Comparison of ENCODE assay signal across 8 cellular contexts in the genomic region with DNA sequence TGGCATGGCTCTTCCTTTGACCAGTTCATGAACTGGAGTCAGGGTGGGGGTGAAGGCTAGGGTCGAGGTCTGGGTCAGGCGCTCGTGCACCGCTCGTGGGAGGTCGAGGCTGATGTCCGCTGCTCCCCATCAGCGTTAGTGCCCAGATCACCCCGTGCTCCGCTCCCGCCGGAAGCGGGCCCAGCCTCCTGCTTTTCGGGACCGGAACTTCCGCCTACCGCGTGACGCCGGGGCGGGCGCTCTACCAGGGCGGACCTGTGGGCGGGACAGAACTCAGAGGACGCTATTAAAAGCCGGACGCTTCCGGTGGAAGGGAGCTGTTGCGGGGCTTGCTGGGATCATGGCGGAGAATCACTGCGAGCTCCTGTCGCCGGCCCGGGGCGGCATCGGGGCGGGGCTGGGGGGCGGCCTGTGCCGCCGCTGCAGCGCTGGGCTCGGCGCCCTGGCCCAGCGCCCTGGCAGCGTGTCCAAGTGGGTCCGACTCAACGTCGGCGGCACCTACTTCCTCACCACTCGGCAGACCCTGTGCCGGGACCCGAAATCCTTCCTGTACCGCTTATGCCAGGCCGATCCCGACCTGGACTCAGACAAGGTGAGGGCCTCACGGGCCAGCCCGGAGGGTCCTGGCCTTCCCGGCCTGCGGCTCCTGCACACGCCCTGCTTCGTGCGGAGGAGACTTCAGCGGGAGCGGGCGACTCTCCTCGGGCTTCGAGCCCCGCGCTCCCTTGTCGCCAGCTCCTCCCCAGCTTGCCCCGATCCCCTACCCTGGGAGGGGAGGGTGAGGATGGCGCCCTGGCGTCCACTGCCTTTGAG.
A peak's percentile ranks its signal among the peaks of the same experiment; 100 is the strongest.
DNase-seq lines count a peak whose midpoint lies in the region; ATAC-seq lines count a peak whose summit lies in the region.

A gene with protein sequence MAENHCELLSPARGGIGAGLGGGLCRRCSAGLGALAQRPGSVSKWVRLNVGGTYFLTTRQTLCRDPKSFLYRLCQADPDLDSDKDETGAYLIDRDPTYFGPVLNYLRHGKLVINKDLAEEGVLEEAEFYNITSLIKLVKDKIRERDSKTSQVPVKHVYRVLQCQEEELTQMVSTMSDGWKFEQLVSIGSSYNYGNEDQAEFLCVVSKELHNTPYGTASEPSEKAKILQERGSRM (plus strand): TSS at position 315 of the 813 bp plus-strand sequence. CDS start 26 bp downstream, at position 341.

- peak; percentile 52 for ATAC-seq in HG03457 (IDR thresholded peaks at IDR 0.05; ENCODE audit: unreplicated experiment)

- H3K27ac ChIP-seq in cingulate gyrus (ENCODE audit: low read depth, low read length), result peak within 1 kb of the TSS; percentile 74

- peak; percentile 98 for DNase-seq in AG20443 (ENCODE audit: low spot score)
- peak; percentile 97 for DNase-seq in GM19238 (ENCODE audit: insufficient read length, low spot score)
- DNase-seq in NCI-H526 (lab: John Stamatoyannopoulos, UW), result peak; percentile 74 to 93
- DNase-seq in activated CD4-positive, alpha-beta T cell treated with anti-CD3 and anti-CD28 coated beads for 48 hours, result peak; percentile 99
- DNase-seq in kidney tubule cell (ENCODE audit: low spot score), result peak; percentile 97
- DNase-seq in stimulated activated CD4-positive, alpha-beta T cell treated with anti-CD3 and anti-CD28 coated beads, Interleukin-1b, Interleukin-23, amount 100 ng/mL, for 1 hour (ENCODE audit: low read depth in 2 of 2), result peak; percentile 89 to 96

Comparison
In these comparisons a context has a peak if more than half of its experiments do, and no peak if none do; other contexts are left out.
1. Peak in every context shown above with its lines: DNase-seq, ATAC-seq and H3K27ac ChIP-seq.